Comparison of ENCODE assay signal across 8 cellular contexts in genomic region chr3:128794067-128794768, GRCh38.
DNase-seq lines count a peak whose midpoint lies in the region; ATAC-seq, FAIRE-seq and TF ChIP-seq lines count a peak whose summit lies in the region.

No MANE protein-coding gene starts in this region.

- no peaks in the 10 kb centered on the region for H4K20me1 ChIP-seq in keratinocyte (ENCODE audit: control insufficient read depth, extremely low read depth, insufficient read depth, low read length)

- H3K27ac ChIP-seq in keratinocyte (ENCODE audit: control insufficient read depth, insufficient read depth, low read length) (peak overlapping the region; percentile 80), upper lobe of right lung (no peak overlapping the region)

- ATAC-seq in upper lobe of right lung, result peak; percentile 21

- H3K9me1 ChIP-seq in keratinocyte (ENCODE audit: control insufficient read depth, extremely low read depth, insufficient read depth, low read length), result no peaks in the 10 kb centered on the region

- H3K4me1 ChIP-seq in keratinocyte (ENCODE audit: control insufficient read depth, extremely low read depth, insufficient read depth, low read length) (peaks cover 31% of the 10 kb centered on the region), upper lobe of right lung (peaks cover 21% of the 10 kb centered on the region)

- peak overlapping the region; percentile 45 for H3K9ac ChIP-seq in keratinocyte (ENCODE audit: control insufficient read depth, extremely low read depth, insufficient read depth, low read length)

- H3K36me3 Mint-ChIP-seq in activated naive CD4-positive, alpha-beta T cell treated with anti-CD3 and anti-CD28 coated beads, Interleukin-2, amount 50 U/mL, for 24 hours, result peaks cover 17% of the 10 kb centered on the region

- DNase-seq in AML-193 (lab: John Stamatoyannopoulos, UW), result peak; percentile 33 to 54
- DNase-seq in HS-5 (ENCODE audit: low read depth), result peak; percentile 68
- DNase-seq in keratinocyte (ENCODE audit: low read depth, low spot score), result peak; percentile 88
- no peak for DNase-seq in upper lobe of right lung
- no peak for DNase-seq in middle frontal gyrus (ENCODE audit: extremely low spot score, low spot score)
- no peak for DNase-seq in NCI-H1105 (lab: John Stamatoyannopoulos, UW)
- DNase-seq in epidermal melanocyte (ENCODE audit: insufficient read length, low spot score), result no peak

- dilution Hi-C loops in keratinocyte (cut with MboI; ENCODE audit: extremely low pct_ligation_motif_present, low sequenced_read_pairs), result no loop called here

- H3K4me1 Mint-ChIP-seq in activated naive CD4-positive, alpha-beta T cell treated with anti-CD3 and anti-CD28 coated beads, Interleukin-2, amount 50 U/mL, for 24 hours, result peaks cover 77% of the 10 kb centered on the region

- FAIRE-seq in keratinocyte (lab: Jason Lieb, UNC), result peak; percentile 95

- TF ChIP-seq CTCF in keratinocyte (optimal IDR thresholded peaks at IDR 0.05 in 1 of 3, IDR thresholded peaks at IDR 0.05 in 1 of 3, conservative IDR thresholded peaks at IDR 0.05 in 1 of 3; ENCODE audit: extremely low read depth in 1 of 3, insufficient read depth in 2 of 3, low read length in 3 of 3) (no peak), upper lobe of right lung (IDR thresholded peaks at IDR 0.05) (no peak)

- H3K79me2 ChIP-seq in keratinocyte (ENCODE audit: control insufficient read depth, insufficient read depth, low read length), result peaks cover 72% of the 10 kb centered on the region

- intact Hi-C loops in upper lobe of right lung (cut with DNase I), result loop anchor here (10.0 kb wide), 1 partner anchor 109 kb away; no protein-coding TSS in a partner anchor

- no peaks in the 10 kb centered on the region for H3K27me3 Mint-ChIP-seq in activated naive CD4-positive, alpha-beta T cell treated with anti-CD3 and anti-CD28 coated beads, Interleukin-2, amount 50 U/mL, for 24 hours

- H2AFZ ChIP-seq in keratinocyte (ENCODE audit: control insufficient read depth, low read length), result no peak overlapping the region

- peak overlapping the region; percentile 98 for H3K27ac Mint-ChIP-seq in activated naive CD4-positive, alpha-beta T cell treated with anti-CD3 and anti-CD28 coated beads, Interleukin-2, amount 50 U/mL, for 24 hours

- H3K4me3 ChIP-seq in keratinocyte (ENCODE audit: control insufficient read depth in 2 of 3, extremely low read depth in 1 of 3, insufficient read depth in 2 of 3, low read depth in 1 of 3, low read length in 3 of 3) (peak overlapping the region in 2 of 3 experiments; percentile 35 to 59), upper lobe of right lung (no peak overlapping the region)

- H3K4me3 Mint-ChIP-seq in activated naive CD4-positive, alpha-beta T cell treated with anti-CD3 and anti-CD28 coated beads, Interleukin-2, amount 50 U/mL, for 24 hours, result peak overlapping the region; percentile 75

- no peaks in the 10 kb centered on the region for H3K9me3 ChIP-seq in keratinocyte (ENCODE audit: control insufficient read depth, low read depth, low read length)
- no peaks in the 10 kb centered on the region for H3K9me3 ChIP-seq in upper lobe of right lung

- no peaks in the 10 kb centered on the region for H3K9me3 Mint-ChIP-seq in activated naive CD4-positive, alpha-beta T cell treated with anti-CD3 and anti-CD28 coated beads, Interleukin-2, amount 50 U/mL, for 24 hours

- no peaks in the 10 kb centered on the region for H3K27me3 ChIP-seq in keratinocyte (ENCODE audit: control insufficient read depth, extremely low read depth, insufficient read depth, low read length)
- no peaks in the 10 kb centered on the region for H3K27me3 ChIP-seq in upper lobe of right lung

- peaks cover 15 to 39% of the 10 kb centered on the region in 2 experiments for H3K36me3 ChIP-seq in keratinocyte (ENCODE audit: control insufficient read depth in 2 of 2, extremely low read depth in 1 of 2, insufficient read depth in 2 of 2, low read length in 2 of 2)
- peaks cover 33% of the 10 kb centered on the region for H3K36me3 ChIP-seq in upper lobe of right lung

- peak overlapping the region; percentile 89 for H3K4me2 ChIP-seq in keratinocyte (ENCODE audit: control insufficient read depth, extremely low read depth, insufficient read depth, low read depth, low read length)

Comparison
In these comparisons a context has a peak if more than half of its experiments do, and no peak if none do; other contexts are left out.
1. DNase-seq: peak in AML-193 (2 of 2), HS-5 (single experiment) and keratinocyte (single experiment); none in upper lobe of right lung (single experiment), middle frontal gyrus (single experiment), NCI-H1105 (single experiment) and epidermal melanocyte (single experiment).